In the genomic region with DNA sequence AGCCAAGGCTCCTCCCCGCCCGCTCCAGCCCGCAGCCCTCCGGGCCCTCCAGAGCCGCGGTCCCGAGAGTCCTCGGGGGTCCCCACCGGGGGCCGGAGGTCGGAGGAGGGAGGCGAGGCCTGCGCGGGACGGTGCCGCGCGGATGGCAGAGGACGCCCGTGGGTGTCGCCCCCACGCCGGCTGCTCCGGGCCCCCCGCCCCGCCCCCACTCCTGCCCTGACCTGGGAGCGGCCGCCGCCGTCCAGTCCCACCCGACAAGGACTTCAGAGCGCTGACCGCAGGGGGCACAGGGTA, we compare ENCODE assay signal across 12 cellular contexts. TPM values are rescaled to one million over a fixed set of nuclear protein-coding genes. Genes with fewer than 3 reads are reported as not detected.
A peak's percentile ranks its signal among the peaks of the same experiment; 100 is the strongest.
DNase-seq lines count a peak whose midpoint lies in the region; ATAC-seq and TF ChIP-seq lines count a peak whose summit lies in the region.
"Had no signal": no experiment of that assay in that cellular context is flagged by ENCODE, and none has a peak within 500 bp of the region (broad histone marks: within the 10 kb centered on the region; RNA-seq: fewer than 3 reads in every experiment).

No MANE protein-coding gene starts in this region.

- CTCF ChIA-PET in naive thymus-derived CD4-positive, alpha-beta T cell (lab: Charles Lee): no interaction called here

- H3K9me3 ChIP-seq in naive thymus-derived CD4-positive, alpha-beta T cell (ENCODE audit: control insufficient read depth in 2 of 3, low read length in 3 of 3): no peaks in the 10 kb centered on the region
- H3K9me3 ChIP-seq: thyroid gland had no signal

- in situ Hi-C loops in brain microvascular endothelial cell (cut with HindIII; ENCODE audit: low pct_ligation_motif_present, low sequenced_read_pairs): no loop called here

- peaks cover 20% of the 10 kb centered on the region for H3K27me3 Mint-ChIP-seq in stimulated activated memory B cell treated with anti-CD40 and anti-IgM and Interleukin-4, amounts not matched to agents 10 μg/mL and 1 μg/mL and 100 μg/mL, for 72 hours
- H3K27me3 Mint-ChIP-seq in naive thymus-derived CD4-positive, alpha-beta T cell: peaks cover 0 to 5% (median 5%) of the 10 kb centered on the region in 5 donors

- no peaks in the 10 kb centered on the region for H3K36me3 Mint-ChIP-seq in stimulated activated memory B cell treated with anti-CD40 and anti-IgM and Interleukin-4, amounts not matched to agents 10 μg/mL and 1 μg/mL and 100 μg/mL, for 72 hours
- H3K36me3 Mint-ChIP-seq in naive thymus-derived CD4-positive, alpha-beta T cell: peaks cover 0 to 3% (median 0%) of the 10 kb centered on the region in 5 donors
- H3K36me3 Mint-ChIP-seq: activated CD8-positive, alpha-beta memory T cell treated with anti-CD3 and anti-CD28 coated beads, Interleukin-2, amount 10 ng/mL, durations not matched to agents 7 days and 5 days had no signal

- no peak overlapping the region for H3K27ac Mint-ChIP-seq in stimulated activated memory B cell treated with anti-CD40 and anti-IgM and Interleukin-4, amounts not matched to agents 10 μg/mL and 1 μg/mL and 100 μg/mL, for 72 hours
- no peak overlapping the region for H3K27ac Mint-ChIP-seq in naive thymus-derived CD4-positive, alpha-beta T cell
- H3K27ac Mint-ChIP-seq: activated CD8-positive, alpha-beta memory T cell treated with anti-CD3 and anti-CD28 coated beads, Interleukin-2, amount 10 ng/mL, durations not matched to agents 7 days and 5 days had no signal

- no peak for DNase-seq in brain microvascular endothelial cell
- DNase-seq in left colon: peak in 1 of 2 donors; percentile 38
- DNase-seq in H4 (ENCODE audit: low spot score): no peak
- no peak for DNase-seq in NCI-H69 (lab: John Stamatoyannopoulos, UW)
- DNase-seq in activated naive CD4-positive, alpha-beta T cell treated with anti-CD3 and anti-CD28 coated beads, Interleukin-2, amount 50 U/mL, for 16 hours: no peak
- DNase-seq in naive thymus-derived CD4-positive, alpha-beta T cell: no peak
- DNase-seq: activated CD8-positive, alpha-beta memory T cell treated with anti-CD3 and anti-CD28 coated beads, Interleukin-2, amount 10 ng/mL, durations not matched to agents 7 days and 5 days; NCI-H1417 had no signal

- H3K27ac ChIP-seq in brain microvascular endothelial cell: peak overlapping the region; percentile 10
- no peak overlapping the region for H3K27ac ChIP-seq in naive thymus-derived CD4-positive, alpha-beta T cell (ENCODE audit: low read depth, low read length)
- H3K27ac ChIP-seq: SK-N-MC, thyroid gland had no signal

- H3K4me1 ChIP-seq in naive thymus-derived CD4-positive, alpha-beta T cell (ENCODE audit: control insufficient read depth in 2 of 2, insufficient read depth in 2 of 2, low read length in 2 of 2): peaks cover 6 to 11% of the 10 kb centered on the region in 2 donors

- H3K4me1 Mint-ChIP-seq in stimulated activated memory B cell treated with anti-CD40 and anti-IgM and Interleukin-4, amounts not matched to agents 10 μg/mL and 1 μg/mL and 100 μg/mL, for 72 hours: peaks cover 10% of the 10 kb centered on the region
- H3K4me1 Mint-ChIP-seq in naive thymus-derived CD4-positive, alpha-beta T cell: peaks cover 0 to 22% (median 9%) of the 10 kb centered on the region in 7 donors

- no peaks in the 10 kb centered on the region for H3K27me3 ChIP-seq in brain microvascular endothelial cell (replicated peaks)
- peaks cover 4 to 6% of the 10 kb centered on the region in 2 donors for H3K27me3 ChIP-seq in naive thymus-derived CD4-positive, alpha-beta T cell (ENCODE audit: control insufficient read depth in 2 of 2, insufficient read depth in 2 of 2, low read length in 2 of 2)

- H3K9me3 Mint-ChIP-seq in stimulated activated memory B cell treated with anti-CD40 and anti-IgM and Interleukin-4, amounts not matched to agents 10 μg/mL and 1 μg/mL and 100 μg/mL, for 72 hours: peaks cover 3% of the 10 kb centered on the region
- H3K9me3 Mint-ChIP-seq in naive thymus-derived CD4-positive, alpha-beta T cell: peaks cover 0 to 9% (median 2%) of the 10 kb centered on the region in 11 donors

- intact Hi-C loops in left colon (cut with DNase I, micrococcal nuclease): no loop called here
- intact Hi-C loops in naive thymus-derived CD4-positive, alpha-beta T cell (cut with micrococcal nuclease): no loop called here

- ATAC-seq in GM19372 (IDR thresholded peaks at IDR 0.05; ENCODE audit: low read depth, unreplicated experiment) (peak; percentile 31), left colon (peak; percentile 10)
- ATAC-seq in stimulated activated memory B cell treated with anti-CD40 and anti-IgM and Interleukin-4, amounts not matched to agents 10 μg/mL and 1 μg/mL and 100 μg/mL, for 72 hours: peak; percentile 28
- ATAC-seq in naive thymus-derived CD4-positive, alpha-beta T cell: no peak
- ATAC-seq: activated CD8-positive, alpha-beta memory T cell treated with anti-CD3 and anti-CD28 coated beads, Interleukin-2, amount 10 ng/mL, durations not matched to agents 7 days and 5 days had no signal

- no peaks in the 10 kb centered on the region for H3K36me3 ChIP-seq in brain microvascular endothelial cell (replicated peaks)
- no peaks in the 10 kb centered on the region for H3K36me3 ChIP-seq in naive thymus-derived CD4-positive, alpha-beta T cell (ENCODE audit: control insufficient read depth in 2 of 3, insufficient read depth in 3 of 3, low read length in 3 of 3)
- H3K36me3 ChIP-seq: thyroid gland had no signal

- peak overlapping the region; percentile 44 for H3K4me3 Mint-ChIP-seq in stimulated activated memory B cell treated with anti-CD40 and anti-IgM and Interleukin-4, amounts not matched to agents 10 μg/mL and 1 μg/mL and 100 μg/mL, for 72 hours
- H3K4me3 Mint-ChIP-seq in naive thymus-derived CD4-positive, alpha-beta T cell: peak overlapping the region in 1 of 10 donors; percentile 45
- H3K4me3 Mint-ChIP-seq: activated CD8-positive, alpha-beta memory T cell treated with anti-CD3 and anti-CD28 coated beads, Interleukin-2, amount 10 ng/mL, durations not matched to agents 7 days and 5 days had no signal

- POLR2A ChIA-PET in naive thymus-derived CD4-positive, alpha-beta T cell (lab: Charles Lee): interaction anchor here (0.5 kb wide), 1 partner anchor 14 kb away, joined by 3 read pairs; no protein-coding TSS in a partner anchor

- H3K4me3 ChIP-seq in brain microvascular endothelial cell (ENCODE audit: low read depth, low read length): peak overlapping the region; percentile 43
- no peak overlapping the region for H3K4me3 ChIP-seq in naive thymus-derived CD4-positive, alpha-beta T cell (ENCODE audit: low read length)
- H3K4me3 ChIP-seq: SK-N-MC had no signal

- no peak for TF ChIP-seq CTCF in brain microvascular endothelial cell (IDR thresholded peaks at IDR 0.05; ENCODE audit: low read depth, low read length, missing control alignments)

RNA-seq across cellular contexts. Expression of a gene that starts 57.2 kb away (rescaled TPM):
- total RNA-seq in left colon: 10 to 100 TPM; 68.8 to 83.5 TPM
- total RNA-seq in H4 (2014; rRNA removed; shearing (Covaris generic)): 76.1 and 108 TPM in 2 replicates
- 100 to 1,000 TPM in 2 of 5 experiments, 10 to 100 TPM in 3; 79.8 to 219 (median 96.0) TPM for total RNA-seq in naive thymus-derived CD4-positive, alpha-beta T cell
- 100 to 1,000 TPM; 114 to 130 TPM for polyA plus RNA-seq in naive thymus-derived CD4-positive, alpha-beta T cell
